ENCODE assay signal across 9 cellular contexts in the genomic region with DNA sequence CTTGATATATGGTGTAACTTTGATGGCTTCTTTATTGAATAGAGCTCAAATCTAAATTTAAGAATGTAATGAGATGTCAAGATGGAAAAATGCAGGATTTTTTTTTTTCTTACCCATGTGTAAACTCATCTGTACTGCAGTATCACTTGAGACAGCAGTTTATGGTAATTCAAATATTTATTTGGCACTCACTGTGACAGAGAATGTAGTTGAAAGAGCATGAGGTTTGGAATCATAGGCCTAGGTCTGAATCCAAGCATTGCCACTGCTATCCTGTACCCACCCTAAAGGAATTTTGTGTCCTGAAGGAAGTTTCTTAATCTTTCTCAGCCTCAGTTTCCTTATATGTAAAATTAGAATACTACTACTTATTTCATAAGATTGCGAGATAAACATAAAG. TPM values are rescaled to one million over a fixed set of nuclear protein-coding genes. Genes with fewer than 3 reads are reported as not detected.
A peak's percentile ranks its signal among the peaks of the same experiment; 100 is the strongest.
DNase-seq lines count a peak whose midpoint lies in the region; ATAC-seq and TF ChIP-seq lines count a peak whose summit lies in the region.
"Had no signal": no experiment of that assay in that cellular context is flagged by ENCODE, and none has a peak within 500 bp of the region (broad histone marks: within the 10 kb centered on the region; RNA-seq: fewer than 3 reads in every experiment).

No MANE protein-coding gene starts in this region.

- H3K4me1 ChIP-seq in HEK293 (ENCODE audit: control insufficient read depth, insufficient read depth, low read length): peaks cover 3% of the 10 kb centered on the region; the same call in 1 of the 2 replicates

- H3K27ac ChIP-seq in HEK293 (ENCODE audit: extremely low read depth, low read depth, low read length): no peak overlapping the region

- H3K4me3 Mint-ChIP-seq in Calu3 (ENCODE audit: low read depth, unreplicated experiment): no peak overlapping the region
- peak overlapping the region; percentile 54 for H3K4me3 Mint-ChIP-seq in activated naive CD8-positive, alpha-beta T cell treated with anti-CD3 and anti-CD28 coated beads, Interleukin-2, amount 10 ng/mL, durations not matched to agents 7 days and 5 days
- H3K4me3 Mint-ChIP-seq in natural killer cell treated with Interleukin-12 subunit alpha and Interleukin-12 subunit beta and Interleukin-15 and Interleukin-18, amount 100 ng/mL, for 72 hours: peak overlapping the region; percentile 65

- POLR2A ChIA-PET in HEK293 (lab: Yijun Ruan, JAX): interaction anchor here (0.6 to 1.3 kb wide), 3 partner anchors 92 to 178 kb away, joined by 3 to 4 read pairs (median 4); a partner anchor contains a TSS
- POLR2A ChIA-PET in activated naive CD8-positive, alpha-beta T cell treated with anti-CD3 and anti-CD28 coated beads, Interleukin-2, amount 10 ng/mL, durations not matched to agents 7 days and 5 days (lab: Charles Lee): interaction anchor here (1.2 to 2.0 kb wide), 3 partner anchors 89 to 178 kb away, joined by 4 to 10 read pairs (median 4); a partner anchor contains a TSS

- H3K9me3 Mint-ChIP-seq in Calu3 (ENCODE audit: low read depth, unreplicated experiment): no peaks in the 10 kb centered on the region
- H3K9me3 Mint-ChIP-seq in activated naive CD8-positive, alpha-beta T cell treated with anti-CD3 and anti-CD28 coated beads, Interleukin-2, amount 10 ng/mL, durations not matched to agents 7 days and 5 days: no peaks in the 10 kb centered on the region
- H3K9me3 Mint-ChIP-seq in natural killer cell treated with Interleukin-12 subunit alpha and Interleukin-12 subunit beta and Interleukin-15 and Interleukin-18, amount 100 ng/mL, for 72 hours: no peaks in the 10 kb centered on the region

- intact Hi-C loops in Calu3 (cut with micrococcal nuclease; ENCODE audit: unreplicated experiment): no loop called here

- CTCF ChIA-PET in Calu3 (lab: Charles Lee) (no interaction called here), HEK293 (lab: Yijun Ruan, JAX) (interaction anchor here (0.7 kb wide), 2 partner anchors 99 to 427 kb away, joined by 3 to 4 read pairs; no protein-coding TSS in a partner anchor)

- peak overlapping the region; percentile 76 for H3K27ac Mint-ChIP-seq in Calu3 (ENCODE audit: unreplicated experiment)
- H3K27ac Mint-ChIP-seq in activated naive CD8-positive, alpha-beta T cell treated with anti-CD3 and anti-CD28 coated beads, Interleukin-2, amount 10 ng/mL, durations not matched to agents 7 days and 5 days: peak overlapping the region; percentile 54
- H3K27ac Mint-ChIP-seq in natural killer cell treated with Interleukin-12 subunit alpha and Interleukin-12 subunit beta and Interleukin-15 and Interleukin-18, amount 100 ng/mL, for 72 hours: peak overlapping the region; percentile 79 to 96

- H3K4me1 Mint-ChIP-seq in Calu3 (ENCODE audit: low read depth, unreplicated experiment): peaks cover under 1% of the 10 kb centered on the region
- H3K4me1 Mint-ChIP-seq in activated naive CD8-positive, alpha-beta T cell treated with anti-CD3 and anti-CD28 coated beads, Interleukin-2, amount 10 ng/mL, durations not matched to agents 7 days and 5 days: peaks cover 30% of the 10 kb centered on the region
- peaks cover 29 to 48% of the 10 kb centered on the region in 2 donors for H3K4me1 Mint-ChIP-seq in natural killer cell treated with Interleukin-12 subunit alpha and Interleukin-12 subunit beta and Interleukin-15 and Interleukin-18, amount 100 ng/mL, for 72 hours (ENCODE audit: low read depth in 2 of 2)

- H3K4me3 ChIP-seq in HEK293 (ENCODE audit: low read depth, low read length): no peak overlapping the region

- no peak for ATAC-seq in activated naive CD8-positive, alpha-beta T cell treated with anti-CD3 and anti-CD28 coated beads, Interleukin-2, amount 10 ng/mL, durations not matched to agents 7 days and 5 days (ENCODE audit: low read depth)
- ATAC-seq in natural killer cell treated with Interleukin-12 subunit alpha and Interleukin-12 subunit beta and Interleukin-15 and Interleukin-18, amount 100 ng/mL, for 72 hours: no peak

- BruUV-seq in Calu3 (replicated peaks; lab: Mats Ljungman, UMichigan): no TSS peak

- no peaks in the 10 kb centered on the region; a peak in 1 of 3 replicates for H3K36me3 ChIP-seq in HEK293 (ENCODE audit: control insufficient read depth in 2 of 2, insufficient read depth in 1 of 2, low read length in 2 of 2)

- H3K36me3 Mint-ChIP-seq in Calu3 (ENCODE audit: insufficient read depth, unreplicated experiment): peaks cover 39% of the 10 kb centered on the region
- peaks cover 20% of the 10 kb centered on the region for H3K36me3 Mint-ChIP-seq in activated naive CD8-positive, alpha-beta T cell treated with anti-CD3 and anti-CD28 coated beads, Interleukin-2, amount 10 ng/mL, durations not matched to agents 7 days and 5 days
- H3K36me3 Mint-ChIP-seq in natural killer cell treated with Interleukin-12 subunit alpha and Interleukin-12 subunit beta and Interleukin-15 and Interleukin-18, amount 100 ng/mL, for 72 hours: peaks cover 17% of the 10 kb centered on the region

- no peak for DNase-seq in Calu3
- DNase-seq in activated naive CD8-positive, alpha-beta T cell treated with anti-CD3 and anti-CD28 coated beads, Interleukin-2, amount 10 ng/mL, durations not matched to agents 7 days and 5 days: no peak
- no peak for DNase-seq in natural killer cell treated with Interleukin-12 subunit alpha and Interleukin-12 subunit beta and Interleukin-15 and Interleukin-18, amount 100 ng/mL, for 72 hours (ENCODE audit: low spot score)
- no peak for DNase-seq in epidermal melanocyte (ENCODE audit: insufficient read length, low spot score)
- DNase-seq in HUDEP-2 (lab: John Stamatoyannopoulos, UW; ENCODE audit: unreplicated experiment in 76 of 76): no peak
- no peak for DNase-seq in dermis blood vessel endothelial cell
- DNase-seq: effector CD8-positive, alpha-beta T cell; posterior cingulate gyrus had no signal

- TF ChIP-seq CTCF in Calu3 (IDR thresholded peaks at IDR 0.05; ENCODE audit: unreplicated experiment) (no peak), HEK293 (tag by site-specific recombination; IDR thresholded peaks at IDR 0.05) (no peak)

- H3K9me3 ChIP-seq in HEK293 (ENCODE audit: control insufficient read depth, insufficient read depth, low read depth, low read length): no peaks in the 10 kb centered on the region

- no peaks in the 10 kb centered on the region for H3K27me3 Mint-ChIP-seq in Calu3 (ENCODE audit: unreplicated experiment)
- no peaks in the 10 kb centered on the region for H3K27me3 Mint-ChIP-seq in activated naive CD8-positive, alpha-beta T cell treated with anti-CD3 and anti-CD28 coated beads, Interleukin-2, amount 10 ng/mL, durations not matched to agents 7 days and 5 days
- no peaks in the 10 kb centered on the region for H3K27me3 Mint-ChIP-seq in natural killer cell treated with Interleukin-12 subunit alpha and Interleukin-12 subunit beta and Interleukin-15 and Interleukin-18, amount 100 ng/mL, for 72 hours

TF ChIP-seq in HEK293, 187 proteins besides CTCF, POLR2A, EP300 and RAD21:
- TF ChIP-seq, protein P1, sequence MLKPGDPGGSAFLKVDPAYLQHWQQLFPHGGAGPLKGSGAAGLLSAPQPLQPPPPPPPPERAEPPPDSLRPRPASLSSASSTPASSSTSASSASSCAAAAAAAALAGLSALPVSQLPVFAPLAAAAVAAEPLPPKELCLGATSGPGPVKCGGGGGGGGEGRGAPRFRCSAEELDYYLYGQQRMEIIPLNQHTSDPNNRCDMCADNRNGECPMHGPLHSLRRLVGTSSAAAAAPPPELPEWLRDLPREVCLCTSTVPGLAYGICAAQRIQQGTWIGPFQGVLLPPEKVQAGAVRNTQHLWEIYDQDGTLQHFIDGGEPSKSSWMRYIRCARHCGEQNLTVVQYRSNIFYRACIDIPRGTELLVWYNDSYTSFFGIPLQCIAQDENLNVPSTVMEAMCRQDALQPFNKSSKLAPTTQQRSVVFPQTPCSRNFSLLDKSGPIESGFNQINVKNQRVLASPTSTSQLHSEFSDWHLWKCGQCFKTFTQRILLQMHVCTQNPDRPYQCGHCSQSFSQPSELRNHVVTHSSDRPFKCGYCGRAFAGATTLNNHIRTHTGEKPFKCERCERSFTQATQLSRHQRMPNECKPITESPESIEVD (tag by site-specific recombination; IDR thresholded peaks at IDR 0.05): peak; percentile 12; the same call in 1 of the 2 replicates
- no peak for TF ChIP-seq ZNF843 (tag by site-specific recombination; IDR thresholded peaks at IDR 0.05)

RNA-seq across cellular contexts. Expression of a gene that starts 3.8 kb away (rescaled TPM):
- total RNA-seq in Calu3 (2022): 81.4 and 81.6 TPM in 2 replicates
- 100 to 1,000 TPM in 1 of 2 experiments, 10 to 100 TPM in 1; 97.5 to 101 TPM for total RNA-seq in activated naive CD8-positive, alpha-beta T cell treated with anti-CD3 and anti-CD28 coated beads, Interleukin-2, amount 10 ng/mL, durations not matched to agents 7 days and 5 days
- 100 to 1,000 TPM in 1 of 2 donors, 10 to 100 TPM in 1; 96.8 to 125 TPM for total RNA-seq in natural killer cell treated with Interleukin-12 subunit alpha and Interleukin-12 subunit beta and Interleukin-15 and Interleukin-18, amount 100 ng/mL, for 72 hours
- 51.5 and 56.2 TPM in 2 replicates for total RNA-seq in dermis blood vessel endothelial cell
